Comparison of ENCODE assay signal across 27 cellular contexts in genomic region chr4:115361781-115362180, GRCh38.
DNase-seq lines count a peak whose midpoint lies in the region; ATAC-seq, FAIRE-seq and TF ChIP-seq lines count a peak whose summit lies in the region.
"Had no signal": no experiment of that assay in that cellular context is flagged by ENCODE, and none has a peak within 500 bp of the region (broad histone marks: within the 10 kb centered on the region; RNA-seq: fewer than 3 reads in every experiment).

No MANE protein-coding gene starts in this region.

- CTCF ChIA-PET in SK-N-SH (lab: Yijun Ruan, JAX) = no interaction called here

- no peak for TF ChIP-seq RAD21 in SK-N-SH (IDR thresholded peaks at IDR 0.05; ENCODE audit: low read length)

- no peak overlapping the region for H3K4me2 ChIP-seq in SK-N-SH
- H3K4me2 ChIP-seq: PC-9 had no signal

- H3K4me3 ChIP-seq in SK-N-SH (ENCODE audit: low read depth in 2 of 2, low read length in 1 of 2) (no peak overlapping the region), foreskin fibroblast (ENCODE audit: low read depth in 1 of 2, low read length in 2 of 2) (no peak overlapping the region), left ventricle myocardium inferior (no peak overlapping the region)
- H3K4me3 ChIP-seq: PC-9, SJCRH30 had no signal

- H3K9ac ChIP-seq in SK-N-SH = no peak overlapping the region

- POLR2A ChIA-PET in SK-N-SH (lab: Yijun Ruan, JAX) = no interaction called here

- TF ChIP-seq CTCF in SK-N-SH (IDR thresholded peaks at IDR 0.05) (no peak), foreskin fibroblast (IDR thresholded peaks at IDR 0.05; ENCODE audit: low read depth, low read length) (no peak), GM20000 (IDR thresholded peaks at IDR 0.05; ENCODE audit: extremely low read depth, missing control alignments) (no peak), left ventricle myocardium inferior (IDR thresholded peaks at IDR 0.05; ENCODE audit: borderline replicate concordance) (no peak)

- intact Hi-C loops in left ventricle myocardium inferior (cut with micrococcal nuclease) (no loop called here), posterior vena cava (cut with DNase I) (no loop called here)

- H3K36me3 ChIP-seq in SK-N-SH (replicated peaks in 1 of 2; ENCODE audit: control insufficient read depth in 1 of 2, insufficient read depth in 2 of 2, low read length in 1 of 2) = no peaks in the 10 kb centered on the region
- H3K36me3 ChIP-seq in left ventricle myocardium inferior = no peaks in the 10 kb centered on the region
- H3K36me3 ChIP-seq: BE2C, SJCRH30 had no signal

- H3K27me3 ChIP-seq in SK-N-SH (ENCODE audit: insufficient read depth) = no peaks in the 10 kb centered on the region
- H3K27me3 ChIP-seq in left ventricle myocardium inferior (ENCODE audit: low read depth) = no peaks in the 10 kb centered on the region
- H3K27me3 ChIP-seq: BE2C, SJCRH30 had no signal

- no peak for DNase-seq in SK-N-SH
- DNase-seq in foreskin fibroblast = peak; percentile 9 to 24
- DNase-seq in GM20000 (ENCODE audit: low spot score) = no peak
- no peak for DNase-seq in left ventricle myocardium inferior
- DNase-seq in posterior vena cava (ENCODE audit: low spot score) = no peak
- DNase-seq: ACHN; BE2C; CD8-positive, alpha-beta memory T cell; DMS79 treated with DMSO at 0.1 percent for 48 hours; KBM-7; MM.1S; NCI-H1417; NCI-H1694; NCI-H2029 treated with DMSO at 0.1 percent for 48 hours; NCI-H446 treated with DMSO at 0.1 percent for 48 hours; NCI-H526; NCI-H82; PC-9; SJCRH30 had no signal

- H2AFZ ChIP-seq in SK-N-SH (ENCODE audit: low read depth) = no peak overlapping the region
- H2AFZ ChIP-seq: PC-9 had no signal

- ATAC-seq in SK-N-SH treated with all-trans-retinoic acid at 6 μM for 48 hours (no peak), HG03135 (IDR thresholded peaks at IDR 0.05; ENCODE audit: unreplicated experiment) (no peak)
- ATAC-seq: Right ventricle myocardium inferior had no signal

- H3K27ac ChIP-seq in SK-N-SH (ENCODE audit: low read depth in 2 of 2, low read length in 1 of 2) (no peak overlapping the region), left ventricle myocardium inferior (replicated peaks) (no peak overlapping the region)
- H3K27ac ChIP-seq: 22Rv1, PC-9, SJCRH30 had no signal

- no peaks in the 10 kb centered on the region for H4K20me1 ChIP-seq in SK-N-SH (ENCODE audit: insufficient read depth)

- FAIRE-seq in colon (lab: Jason Lieb, UNC) = peak; percentile 47
- FAIRE-seq: GM12892, GM19239, H54 had no signal

- H3K4me1 ChIP-seq in SK-N-SH (ENCODE audit: control insufficient read depth in 1 of 2, insufficient read depth in 2 of 2, low read depth in 1 of 2, low read length in 1 of 2) = no peaks in the 10 kb centered on the region
- no peaks in the 10 kb centered on the region for H3K4me1 ChIP-seq in left ventricle myocardium inferior
- H3K4me1 ChIP-seq: BE2C, SJCRH30 had no signal

- H3K9me3 ChIP-seq in SK-N-SH = no peaks in the 10 kb centered on the region
- peaks cover 5% of the 10 kb centered on the region for H3K9me3 ChIP-seq in left ventricle myocardium inferior (replicated peaks)
- H3K9me3 ChIP-seq: BE2C, SJCRH30 had no signal

- H3K9me2 ChIP-seq in SK-N-SH = peaks cover 3% of the 10 kb centered on the region; the same call in 1 of the 2 replicates

- H3K79me2 ChIP-seq in SK-N-SH (ENCODE audit: insufficient read depth) = no peaks in the 10 kb centered on the region

- TF ChIP-seq EP300 in SK-N-SH (IDR thresholded peaks at IDR 0.05; ENCODE audit: borderline replicate concordance in 1 of 2, low read depth in 1 of 2, low read length in 1 of 2) = no peak

- no peaks in the 10 kb centered on the region for H3F3A ChIP-seq in SK-N-SH (replicated peaks; ENCODE audit: insufficient read depth)

TF ChIP-seq in SK-N-SH treated with all-trans-retinoic acid at 6 μM for 48 hours, 23 proteins besides CTCF, POLR2A, EP300 and RAD21:
- TF ChIP-seq RARB (CRISPR knock-in tag; IDR thresholded peaks at IDR 0.05) = no peak
- no peak for TF ChIP-seq TCF4 (CRISPR knock-in tag; IDR thresholded peaks at IDR 0.05; ENCODE audit: borderline replicate concordance)
- TF ChIP-seq ZNF70 (CRISPR knock-in tag; IDR thresholded peaks at IDR 0.05) = no peak
- TF ChIP-seq ISL1 (CRISPR knock-in tag; IDR thresholded peaks at IDR 0.05) = peak; percentile 48; the same call in 1 of the 2 replicates
- no peak for TF ChIP-seq ZC3H10 (CRISPR knock-in tag; IDR thresholded peaks at IDR 0.05)

TF ChIP-seq in SK-N-SH, 30 proteins besides CTCF, POLR2A, EP300 and RAD21:
- TF ChIP-seq ELF1 (IDR thresholded peaks at IDR 0.05) (no peak), USF2 (IDR thresholded peaks at IDR 0.05; ENCODE audit: borderline replicate concordance, low read depth, low read length) (no peak), IRF3 (IDR thresholded peaks at IDR 0.05; ENCODE audit: low read depth, low read length) (no peak), TCF12 (IDR thresholded peaks at IDR 0.05) (no peak), RXRA (IDR thresholded peaks at IDR 0.05; ENCODE audit: borderline replicate concordance, low read depth) (no peak), RFX5 (IDR thresholded peaks at IDR 0.05; ENCODE audit: low read length) (no peak), TEAD4 (IDR thresholded peaks at IDR 0.05; ENCODE audit: borderline replicate concordance, insufficient read depth) (no peak), MAX (IDR thresholded peaks at IDR 0.05; ENCODE audit: low read depth) (no peak), FOXJ3 (CRISPR knock-in tag; IDR thresholded peaks at IDR 0.05) (no peak), TAF1 (IDR thresholded peaks at IDR 0.05; ENCODE audit: borderline replicate concordance, low read depth, low read length) (no peak)
- TF ChIP-seq, protein P1, sequence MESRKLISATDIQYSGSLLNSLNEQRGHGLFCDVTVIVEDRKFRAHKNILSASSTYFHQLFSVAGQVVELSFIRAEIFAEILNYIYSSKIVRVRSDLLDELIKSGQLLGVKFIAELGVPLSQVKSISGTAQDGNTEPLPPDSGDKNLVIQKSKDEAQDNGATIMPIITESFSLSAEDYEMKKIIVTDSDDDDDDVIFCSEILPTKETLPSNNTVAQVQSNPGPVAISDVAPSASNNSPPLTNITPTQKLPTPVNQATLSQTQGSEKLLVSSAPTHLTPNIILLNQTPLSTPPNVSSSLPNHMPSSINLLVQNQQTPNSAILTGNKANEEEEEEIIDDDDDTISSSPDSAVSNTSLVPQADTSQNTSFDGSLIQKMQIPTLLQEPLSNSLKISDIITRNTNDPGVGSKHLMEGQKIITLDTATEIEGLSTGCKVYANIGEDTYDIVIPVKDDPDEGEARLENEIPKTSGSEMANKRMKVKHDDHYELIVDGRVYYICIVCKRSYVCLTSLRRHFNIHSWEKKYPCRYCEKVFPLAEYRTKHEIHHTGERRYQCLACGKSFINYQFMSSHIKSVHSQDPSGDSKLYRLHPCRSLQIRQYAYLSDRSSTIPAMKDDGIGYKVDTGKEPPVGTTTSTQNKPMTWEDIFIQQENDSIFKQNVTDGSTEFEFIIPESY (IDR thresholded peaks at IDR 0.05; ENCODE audit: borderline replicate concordance, low read depth) = no peak
- TF ChIP-seq, protein P2, sequence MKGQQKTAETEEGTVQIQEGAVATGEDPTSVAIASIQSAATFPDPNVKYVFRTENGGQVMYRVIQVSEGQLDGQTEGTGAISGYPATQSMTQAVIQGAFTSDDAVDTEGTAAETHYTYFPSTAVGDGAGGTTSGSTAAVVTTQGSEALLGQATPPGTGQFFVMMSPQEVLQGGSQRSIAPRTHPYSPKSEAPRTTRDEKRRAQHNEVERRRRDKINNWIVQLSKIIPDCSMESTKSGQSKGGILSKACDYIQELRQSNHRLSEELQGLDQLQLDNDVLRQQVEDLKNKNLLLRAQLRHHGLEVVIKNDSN (IDR thresholded peaks at IDR 0.05; ENCODE audit: borderline replicate concordance, low read depth) = no peak
TF ChIP-seq in SK-N-SH: peak in this region for 0.

Comparison
In these comparisons a context has a peak if more than half of its experiments do, and no peak if none do; other contexts are left out.
1. DNase-seq: peak in foreskin fibroblast (2 of 2); none in SK-N-SH (single experiment), GM20000 (single experiment), left ventricle myocardium inferior (single experiment) and posterior vena cava (single experiment).